ENCODE assay signal across 1 cellular context in the genomic region with DNA sequence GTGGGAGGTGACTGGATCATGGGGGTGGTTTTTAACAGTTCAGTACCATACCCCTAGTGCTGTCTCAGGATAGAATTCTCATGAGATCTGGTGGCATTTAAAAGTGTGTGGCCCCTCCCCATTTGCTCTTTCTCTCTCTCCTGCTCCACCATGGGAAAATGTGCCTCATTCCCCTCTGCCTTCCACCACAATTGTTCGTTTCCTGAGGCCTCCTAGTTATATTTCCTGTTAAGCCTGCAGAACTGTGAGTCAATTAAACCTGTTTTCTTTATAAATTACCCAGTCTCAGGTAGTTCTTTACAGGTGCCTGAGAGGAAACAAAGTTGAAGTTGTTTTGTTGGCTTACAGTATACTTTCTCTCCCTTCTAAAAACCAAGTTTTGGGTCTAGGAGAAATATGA.
TF ChIP-seq lines count a peak whose summit lies in the region.

No MANE protein-coding gene starts in this region.

TF ChIP-seq in WTC11, 78 proteins besides CTCF, POLR2A, EP300 and RAD21 (continued from another document):
- TF ChIP-seq, protein P1, sequence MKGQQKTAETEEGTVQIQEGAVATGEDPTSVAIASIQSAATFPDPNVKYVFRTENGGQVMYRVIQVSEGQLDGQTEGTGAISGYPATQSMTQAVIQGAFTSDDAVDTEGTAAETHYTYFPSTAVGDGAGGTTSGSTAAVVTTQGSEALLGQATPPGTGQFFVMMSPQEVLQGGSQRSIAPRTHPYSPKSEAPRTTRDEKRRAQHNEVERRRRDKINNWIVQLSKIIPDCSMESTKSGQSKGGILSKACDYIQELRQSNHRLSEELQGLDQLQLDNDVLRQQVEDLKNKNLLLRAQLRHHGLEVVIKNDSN (CRISPR knock-in tag; IDR thresholded peaks at IDR 0.05): no peak
- TF ChIP-seq ATF6 (CRISPR knock-in tag; IDR thresholded peaks at IDR 0.05): no peak
- TF ChIP-seq, protein P2, sequence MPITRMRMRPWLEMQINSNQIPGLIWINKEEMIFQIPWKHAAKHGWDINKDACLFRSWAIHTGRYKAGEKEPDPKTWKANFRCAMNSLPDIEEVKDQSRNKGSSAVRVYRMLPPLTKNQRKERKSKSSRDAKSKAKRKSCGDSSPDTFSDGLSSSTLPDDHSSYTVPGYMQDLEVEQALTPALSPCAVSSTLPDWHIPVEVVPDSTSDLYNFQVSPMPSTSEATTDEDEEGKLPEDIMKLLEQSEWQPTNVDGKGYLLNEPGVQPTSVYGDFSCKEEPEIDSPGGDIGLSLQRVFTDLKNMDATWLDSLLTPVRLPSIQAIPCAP (CRISPR knock-in tag; IDR thresholded peaks at IDR 0.05): no peak
- TF ChIP-seq FOXP1 (CRISPR knock-in tag; IDR thresholded peaks at IDR 0.05; ENCODE audit: borderline replicate concordance): no peak
